Comparison of ENCODE assay signal across 8 cellular contexts in the genomic region with DNA sequence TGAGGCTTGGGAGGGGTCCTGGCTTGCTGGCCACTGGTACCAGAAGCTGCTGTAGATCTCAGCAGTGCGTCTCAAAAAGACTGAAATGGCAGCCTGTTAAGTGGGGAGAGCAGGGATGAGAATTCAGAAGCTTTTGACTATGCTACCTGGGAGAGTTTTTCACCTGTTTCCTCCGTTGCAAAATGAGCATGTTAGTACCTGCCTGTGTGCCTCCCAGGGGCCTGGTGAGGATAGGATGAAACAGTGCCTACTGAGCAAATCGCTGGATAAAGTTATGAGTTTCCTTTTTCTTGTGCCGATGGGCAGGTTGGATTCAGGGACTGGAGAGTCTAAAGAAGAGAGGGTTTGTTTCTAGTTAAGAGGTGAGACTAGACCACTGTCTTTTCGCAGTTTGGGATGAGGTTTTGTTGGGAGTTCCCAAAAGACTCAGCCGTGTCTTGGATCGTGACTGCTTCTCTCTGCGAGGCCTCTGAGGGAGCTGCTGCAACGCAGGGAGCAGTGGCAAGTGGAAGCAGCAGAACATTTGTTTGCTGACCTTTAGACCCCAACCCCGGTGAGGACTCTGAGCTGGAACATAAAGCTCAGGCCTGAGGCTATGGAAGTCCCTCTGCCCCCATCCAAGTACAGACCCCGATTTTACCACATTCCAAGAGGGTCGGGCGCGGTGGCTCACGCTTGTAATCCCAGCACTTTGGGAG. TPM values are rescaled to one million over a fixed set of nuclear protein-coding genes. Genes with fewer than 3 reads are reported as not detected.
DNase-seq lines count a peak whose midpoint lies in the region; ATAC-seq lines count a peak whose summit lies in the region.

No MANE protein-coding gene starts in this region.

- H3K4me3 ChIP-seq in iPS-18c (ENCODE audit: insufficient read depth, low read depth, low read length): peak overlapping the region; percentile 63

- peak overlapping the region; percentile 31 for H3K27ac ChIP-seq in substantia nigra (ENCODE audit: low read depth, low read length, poor library complexity, severe bottlenecking)

- peaks cover 39% of the 10 kb centered on the region for H3K27me3 Mint-ChIP-seq in activated CD8-positive, alpha-beta memory T cell treated with anti-CD3 and anti-CD28 coated beads, Interleukin-2, amount 10 ng/mL, durations not matched to agents 7 days and 5 days
- H3K27me3 Mint-ChIP-seq in activated CD4-positive, alpha-beta memory T cell treated with anti-CD3 and anti-CD28 coated beads for 36 hours: no peaks in the 10 kb centered on the region

- peaks cover 9% of the 10 kb centered on the region for H3K4me1 Mint-ChIP-seq in activated CD8-positive, alpha-beta memory T cell treated with anti-CD3 and anti-CD28 coated beads, Interleukin-2, amount 10 ng/mL, durations not matched to agents 7 days and 5 days
- peaks cover 6% of the 10 kb centered on the region for H3K4me1 Mint-ChIP-seq in activated CD4-positive, alpha-beta memory T cell treated with anti-CD3 and anti-CD28 coated beads for 36 hours (ENCODE audit: low read depth)

- intact Hi-C loops in activated CD4-positive, alpha-beta memory T cell treated with anti-CD3 and anti-CD28 coated beads for 36 hours (cut with micrococcal nuclease): no loop called here

- CTCF ChIA-PET in activated CD8-positive, alpha-beta memory T cell treated with anti-CD3 and anti-CD28 coated beads, Interleukin-2, amount 10 ng/mL, durations not matched to agents 7 days and 5 days (lab: Charles Lee): interaction anchor here (0.6 to 2.2 kb wide), 2 partner anchors 11 to 213 kb away, joined by 3 to 7 read pairs; no protein-coding TSS in a partner anchor
- CTCF ChIA-PET in activated CD4-positive, alpha-beta memory T cell treated with anti-CD3 and anti-CD28 coated beads for 36 hours (lab: Charles Lee): no interaction called here

- POLR2A ChIA-PET in activated CD4-positive, alpha-beta memory T cell treated with anti-CD3 and anti-CD28 coated beads for 36 hours (lab: Charles Lee): no interaction called here

- no peaks in the 10 kb centered on the region for H3K9me3 Mint-ChIP-seq in activated CD8-positive, alpha-beta memory T cell treated with anti-CD3 and anti-CD28 coated beads, Interleukin-2, amount 10 ng/mL, durations not matched to agents 7 days and 5 days (ENCODE audit: low read depth)
- H3K9me3 Mint-ChIP-seq in activated CD4-positive, alpha-beta memory T cell treated with anti-CD3 and anti-CD28 coated beads for 36 hours: no peaks in the 10 kb centered on the region

- no peak for DNase-seq in activated CD8-positive, alpha-beta memory T cell treated with anti-CD3 and anti-CD28 coated beads, Interleukin-2, amount 10 ng/mL, durations not matched to agents 7 days and 5 days
- no peak for DNase-seq in activated CD8-positive, alpha-beta memory T cell treated with anti-CD3 and anti-CD28 coated beads for 24 hours
- no peak for DNase-seq in activated CD4-positive, alpha-beta memory T cell treated with anti-CD3 and anti-CD28 coated beads for 36 hours
- no peak for DNase-seq in substantia nigra (lab: John Stamatoyannopoulos, UW)
- no peak for DNase-seq in effector CD8-positive, alpha-beta T cell (lab: John Stamatoyannopoulos, UW)

- no peaks in the 10 kb centered on the region for H3K9me3 ChIP-seq in iPS-18c (ENCODE audit: control insufficient read depth, insufficient read depth, low read length)

- H3K4me3 Mint-ChIP-seq in activated CD8-positive, alpha-beta memory T cell treated with anti-CD3 and anti-CD28 coated beads, Interleukin-2, amount 10 ng/mL, durations not matched to agents 7 days and 5 days: peak overlapping the region; percentile 61
- H3K4me3 Mint-ChIP-seq in activated CD4-positive, alpha-beta memory T cell treated with anti-CD3 and anti-CD28 coated beads for 36 hours: peak overlapping the region; percentile 59

- no peaks in the 10 kb centered on the region for H3K36me3 Mint-ChIP-seq in activated CD8-positive, alpha-beta memory T cell treated with anti-CD3 and anti-CD28 coated beads, Interleukin-2, amount 10 ng/mL, durations not matched to agents 7 days and 5 days
- no peaks in the 10 kb centered on the region for H3K36me3 Mint-ChIP-seq in activated CD4-positive, alpha-beta memory T cell treated with anti-CD3 and anti-CD28 coated beads for 36 hours

- H3K27ac Mint-ChIP-seq in activated CD8-positive, alpha-beta memory T cell treated with anti-CD3 and anti-CD28 coated beads, Interleukin-2, amount 10 ng/mL, durations not matched to agents 7 days and 5 days: no peak overlapping the region
- H3K27ac Mint-ChIP-seq in activated CD4-positive, alpha-beta memory T cell treated with anti-CD3 and anti-CD28 coated beads for 36 hours: no peak overlapping the region

- no peak for ATAC-seq in activated CD8-positive, alpha-beta memory T cell treated with anti-CD3 and anti-CD28 coated beads, Interleukin-2, amount 10 ng/mL, durations not matched to agents 7 days and 5 days
- ATAC-seq in HG03175 (IDR thresholded peaks at IDR 0.05; ENCODE audit: unreplicated experiment) (no peak), HG02798 (IDR thresholded peaks at IDR 0.05; ENCODE audit: poor library complexity, unreplicated experiment) (no peak)

RNA-seq across cellular contexts. Expression of gene RALGPS1, which starts 1.4 kb away (rescaled TPM):
- total RNA-seq in activated CD8-positive, alpha-beta memory T cell treated with anti-CD3 and anti-CD28 coated beads, Interleukin-2, amount 10 ng/mL, durations not matched to agents 7 days and 5 days: 1 to 10 TPM; 1.9 to 4.4 TPM
- total RNA-seq in activated CD4-positive, alpha-beta memory T cell treated with anti-CD3 and anti-CD28 coated beads for 36 hours: 1 to 10 TPM; 2.1 to 3.1 TPM

RNA-seq across cellular contexts. Expression of gene ZBTB34, which starts 55.6 kb away (rescaled TPM):
- total RNA-seq in activated CD8-positive, alpha-beta memory T cell treated with anti-CD3 and anti-CD28 coated beads, Interleukin-2, amount 10 ng/mL, durations not matched to agents 7 days and 5 days: 1 to 10 TPM; 7.4 to 7.5 TPM
- total RNA-seq in activated CD4-positive, alpha-beta memory T cell treated with anti-CD3 and anti-CD28 coated beads for 36 hours: 1 to 10 TPM; 4.0 to 4.5 TPM
